Comparison of ENCODE assay signal across 32 cellular contexts in genomic region chr5:34848230-34848629, GRCh38. TPM values are rescaled to one million over a fixed set of nuclear protein-coding genes. Genes with fewer than 3 reads are reported as not detected.
"Had no signal": no experiment of that assay in that cellular context is flagged by ENCODE, and none has a peak within 500 bp of the region (broad histone marks: within the 10 kb centered on the region; RNA-seq: fewer than 3 reads in every experiment).

No MANE protein-coding gene starts in this region.

- H3K27ac Mint-ChIP-seq: naive B cell; natural killer cell treated with Interleukin-12 subunit alpha and Interleukin-12 subunit beta and Interleukin-15 and Interleukin-18, amount 100 ng/mL, for 72 hours; nephron progenitor cell; progenitor cell of endocrine pancreas; stimulated activated effector memory CD8-positive, alpha-beta T cell treated with anti-CD3 and anti-CD28 coated beads, Interleukin-12 subunit alpha, Interleukin-12 subunit beta, amount 100 ng/mL, for 72 hours; stimulated activated naive B cell treated with anti-CD40 and anti-IgM and Interleukin-4, amounts not matched to agents 10 μg/mL and 1 μg/mL and 100 μg/mL, for 72 hours; stimulated activated naive CD8-positive, alpha-beta T cell treated with anti-CD3 and anti-CD28 coated beads, Interleukin-15, Interleukin-2, amounts not matched to agents 100 ng/mL and 50 ng/mL, for 24 hours had no signal

- H3K27ac ChIP-seq: ovary, parathyroid adenoma, psoas muscle, skin epidermis, stomach, thoracic aorta, thyroid gland, tibial nerve, upper lobe of left lung, vagina had no signal

- H3K9me3 ChIP-seq: ovary, psoas muscle, stomach, thoracic aorta, thyroid gland, tibial nerve, upper lobe of left lung, vagina had no signal

- H3K36me3 Mint-ChIP-seq: natural killer cell treated with Interleukin-12 subunit alpha and Interleukin-12 subunit beta and Interleukin-15 and Interleukin-18, amount 100 ng/mL, for 72 hours; stimulated activated effector memory CD8-positive, alpha-beta T cell treated with anti-CD3 and anti-CD28 coated beads, Interleukin-12 subunit alpha, Interleukin-12 subunit beta, amount 100 ng/mL, for 72 hours had no signal

- H3K4me3 ChIP-seq: ovary, psoas muscle, skin epidermis, stomach, thoracic aorta, thyroid gland, tibial nerve, upper lobe of left lung, vagina had no signal

- H3K4me1 ChIP-seq: psoas muscle, stomach, thyroid gland, upper lobe of left lung, vagina had no signal

- DNase-seq: naive B cell; naive thymus-derived CD8-positive, alpha-beta T cell; nephron progenitor cell; occipital lobe; ovary; posterior cingulate gyrus; psoas muscle; right cardiac atrium; stimulated activated CD4-positive, alpha-beta T cell treated with anti-CD3 and anti-CD28 coated beads, Interleukin-15, amount 100 ng/mL, for 24 hours; stimulated activated CD4-positive, alpha-beta T cell treated with anti-CD3 and anti-CD28 coated beads, Interleukin-2, amount 100 ng/mL, for 24 hours; stimulated activated CD4-positive, alpha-beta T cell treated with anti-CD3 and anti-CD28 coated beads, Interleukin-2, amount 100 ng/mL, for 48 hours; stimulated activated CD4-positive, alpha-beta T cell treated with anti-CD3 and anti-CD28 coated beads, Interleukin-4, amount 100 ng/mL, for 24 hours; stimulated activated naive B cell treated with anti-CD40 and anti-IgM and Interleukin-4, amounts not matched to agents 10 μg/mL and 1 μg/mL and 100 μg/mL, for 72 hours; stimulated activated naive CD4-positive, alpha-beta T cell treated with Interleukin-2 at 50 U/mL for 16 hours; stomach; thyroid gland; trophoblast cell; upper lobe of left lung had no signal

- H3K36me3 ChIP-seq: ovary, stomach, thoracic aorta, thyroid gland, upper lobe of left lung, vagina had no signal

- H3K9me3 Mint-ChIP-seq: natural killer cell treated with Interleukin-12 subunit alpha and Interleukin-12 subunit beta and Interleukin-15 and Interleukin-18, amount 100 ng/mL, for 72 hours; stimulated activated effector memory CD8-positive, alpha-beta T cell treated with anti-CD3 and anti-CD28 coated beads, Interleukin-12 subunit alpha, Interleukin-12 subunit beta, amount 100 ng/mL, for 72 hours; stimulated activated naive B cell treated with anti-CD40 and anti-IgM and Interleukin-4, amounts not matched to agents 10 μg/mL and 1 μg/mL and 100 μg/mL, for 72 hours; stimulated activated naive CD8-positive, alpha-beta T cell treated with anti-CD3 and anti-CD28 coated beads, Interleukin-15, Interleukin-2, amounts not matched to agents 100 ng/mL and 50 ng/mL, for 24 hours had no signal

- H3K4me1 Mint-ChIP-seq: naive B cell; naive thymus-derived CD8-positive, alpha-beta T cell; stimulated activated effector memory CD8-positive, alpha-beta T cell treated with anti-CD3 and anti-CD28 coated beads, Interleukin-12 subunit alpha, Interleukin-12 subunit beta, amount 100 ng/mL, for 72 hours; stimulated activated naive B cell treated with anti-CD40 and anti-IgM and Interleukin-4, amounts not matched to agents 10 μg/mL and 1 μg/mL and 100 μg/mL, for 72 hours had no signal

- H3K79me2 ChIP-seq: parathyroid adenoma had no signal

- H2AFZ ChIP-seq: parathyroid adenoma had no signal

- H3K9ac ChIP-seq: parathyroid adenoma had no signal

- H3K27me3 ChIP-seq: ovary, stomach, thyroid gland, tibial nerve, upper lobe of left lung, vagina had no signal

- H3K4me3 Mint-ChIP-seq: naive B cell; naive thymus-derived CD8-positive, alpha-beta T cell; natural killer cell treated with Interleukin-12 subunit alpha and Interleukin-12 subunit beta and Interleukin-15 and Interleukin-18, amount 100 ng/mL, for 72 hours; nephron progenitor cell; neural crest cell; stimulated activated effector memory CD8-positive, alpha-beta T cell treated with anti-CD3 and anti-CD28 coated beads, Interleukin-12 subunit alpha, Interleukin-12 subunit beta, amount 100 ng/mL, for 72 hours; stimulated activated naive B cell treated with anti-CD40 and anti-IgM and Interleukin-4, amounts not matched to agents 10 μg/mL and 1 μg/mL and 100 μg/mL, for 72 hours; stimulated activated naive CD8-positive, alpha-beta T cell treated with anti-CD3 and anti-CD28 coated beads, Interleukin-15, Interleukin-2, amounts not matched to agents 100 ng/mL and 50 ng/mL, for 24 hours had no signal

- ATAC-seq: naive thymus-derived CD8-positive, alpha-beta T cell; natural killer cell treated with Interleukin-12 subunit alpha and Interleukin-12 subunit beta and Interleukin-15 and Interleukin-18, amount 100 ng/mL, for 72 hours; psoas muscle; right cardiac atrium; sciatic nerve; stimulated activated effector memory CD8-positive, alpha-beta T cell treated with anti-CD3 and anti-CD28 coated beads, Interleukin-12 subunit alpha, Interleukin-12 subunit beta, amount 100 ng/mL, for 72 hours; stimulated activated naive B cell treated with anti-CD40 and anti-IgM and Interleukin-4, amounts not matched to agents 10 μg/mL and 1 μg/mL and 100 μg/mL, for 72 hours had no signal

- FAIRE-seq: urothelium cell line had no signal

- H3K27me3 Mint-ChIP-seq: progenitor cell of endocrine pancreas had no signal

RNA-seq across cellular contexts. Expression of gene TTC23L, which starts 9.3 kb away (rescaled TPM):
- total RNA-seq: natural killer cell treated with Interleukin-12 subunit alpha and Interleukin-12 subunit beta and Interleukin-15 and Interleukin-18, amount 100 ng/mL, for 72 hours; osteoblast; psoas muscle; right cardiac atrium; subcutaneous adipose tissue had no signal
- polyA plus RNA-seq: naive thymus-derived CD8-positive, alpha-beta T cell; right cardiac atrium had no signal
